ENCODE assay signal across 7 cellular contexts in the genomic region with DNA sequence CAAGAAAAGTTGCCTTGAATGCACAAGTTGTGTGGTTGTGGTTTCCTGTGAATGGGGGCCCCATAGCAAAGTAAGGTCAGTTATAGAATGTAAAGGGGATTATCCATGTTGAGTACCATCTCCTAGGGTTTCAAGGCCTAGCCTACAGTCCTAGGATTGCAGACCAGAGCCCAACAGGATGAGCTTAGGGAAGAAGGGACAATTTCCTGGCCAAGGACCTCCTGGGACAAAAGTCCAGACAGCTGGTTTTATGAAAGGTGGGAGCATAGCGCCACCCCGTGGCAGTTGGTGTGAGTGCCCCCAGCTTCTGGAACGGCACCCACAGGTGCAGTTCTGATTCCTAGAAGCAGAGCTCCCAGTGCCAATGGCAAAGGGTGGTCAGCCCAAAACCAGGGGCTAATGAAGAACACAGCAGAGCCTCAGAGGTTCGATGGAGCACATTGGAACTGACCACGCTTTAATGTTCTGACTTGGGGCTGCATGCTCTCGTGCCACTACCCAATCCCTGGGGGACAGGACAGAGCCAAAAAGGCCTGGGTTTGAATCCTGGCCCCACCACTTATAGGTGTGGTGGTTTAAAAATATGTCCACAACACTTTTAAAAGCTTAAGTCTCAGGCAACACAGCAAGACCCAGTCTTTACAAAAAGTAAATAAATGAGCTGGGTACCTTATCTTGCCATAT.
DNase-seq lines count a peak whose midpoint lies in the region; ATAC-seq and TF ChIP-seq lines count a peak whose summit lies in the region.

No MANE protein-coding gene starts in this region.

- TF ChIP-seq POLR2A in NB4 (IDR thresholded peaks at IDR 0.05; ENCODE audit: extremely low read depth, insufficient read length) = no peak

- H3K4me3 ChIP-seq in GM12864 (ENCODE audit: low read depth, low read length) (no peak overlapping the region), NB4 (ENCODE audit: low read depth, low read length) (no peak overlapping the region), astrocyte of the spinal cord (ENCODE audit: low read depth, low read length) (no peak overlapping the region)

- in situ Hi-C loops in astrocyte of the spinal cord (cut with HindIII; ENCODE audit: low sequenced_read_pairs) = no loop called here

- DNase-seq in GM12864 (ENCODE audit: low read depth) = peak; percentile 25
- peak; percentile 80 for DNase-seq in NB4 (ENCODE audit: low read depth)
- DNase-seq in T-helper 22 cell (ENCODE audit: low read depth) = peak; percentile 29
- peak; percentile 51 for DNase-seq in astrocyte of the spinal cord (ENCODE audit: low read depth, low spot score)
- DNase-seq in iPS DF 4.7 (ENCODE audit: extremely low read depth, low spot score) = peak; percentile 33
- DNase-seq in stimulated activated CD4-positive, alpha-beta T cell treated with anti-CD3 and anti-CD28 coated beads, Interleukin-12 subunit alpha, Interleukin-12 subunit beta, amount 100 ng/mL, for 24 hours (ENCODE audit: low read depth in 2 of 2) = peak; percentile 50 to 65

- TF ChIP-seq CTCF in GM12864 (IDR thresholded peaks at IDR 0.05; ENCODE audit: low read depth, low read length, missing control alignments) (peak; percentile 91), NB4 (IDR thresholded peaks at IDR 0.05; ENCODE audit: low read depth, low read length) (peak; percentile 97), astrocyte of the spinal cord (IDR thresholded peaks at IDR 0.05; ENCODE audit: low read depth, low read length) (peak; percentile 90)

- ATAC-seq in GM18498 (IDR thresholded peaks at IDR 0.05; ENCODE audit: unreplicated experiment) = no peak

Comparison
In these comparisons a context has a peak if more than half of its experiments do, and no peak if none do; other contexts are left out.
1. DNase-seq: peak in every context shown above with its lines; median percentile 80 in NB4; 58 in stimulated activated CD4-positive, alpha-beta T cell treated with anti-CD3 and anti-CD28 coated beads, Interleukin-12 subunit alpha, Interleukin-12 subunit beta, amount 100 ng/mL, for 24 hours; 51 in astrocyte of the spinal cord; 33 in iPS DF 4.7; 29 in T-helper 22 cell; 25 in GM12864.